12 cellular contexts compared by ENCODE assay signal in genomic region chr6:170243791-170244291, GRCh38. TPM values are rescaled to one million over a fixed set of nuclear protein-coding genes. Genes with fewer than 3 reads are reported as not detected.
DNase-seq lines count a peak whose midpoint lies in the region; ATAC-seq and TF ChIP-seq lines count a peak whose summit lies in the region.
"Had no signal": no experiment of that assay in that cellular context is flagged by ENCODE, and none has a peak within 500 bp of the region (broad histone marks: within the 10 kb centered on the region; RNA-seq: fewer than 3 reads in every experiment).

No MANE protein-coding gene starts in this region.

- no peaks in the 10 kb centered on the region for H3K36me3 Mint-ChIP-seq in GM23338 (ENCODE audit: low read depth)
- H3K36me3 Mint-ChIP-seq: CD4-positive, CD25-positive, alpha-beta regulatory T cell had no signal

- no peak overlapping the region for H3K4me3 Mint-ChIP-seq in GM23338
- H3K4me3 Mint-ChIP-seq: CD4-positive, CD25-positive, alpha-beta regulatory T cell had no signal

- intact Hi-C loops in head of caudate nucleus (cut with DNase I) (loop anchor here (5.0 kb wide), 1 partner anchor 43 kb away; no protein-coding TSS in a partner anchor), posterior vena cava (cut with DNase I) (no loop called here), spleen (cut with DNase I; ENCODE audit: low total_unique reads) (no loop called here)

- peaks cover 27% of the 10 kb centered on the region for H3K4me1 Mint-ChIP-seq in GM23338
- H3K4me1 Mint-ChIP-seq: CD4-positive, CD25-positive, alpha-beta regulatory T cell had no signal

- 47 to 76% (median 69%) methylated on average over 21 of the region's 21 CpGs for WGBS in spleen, 5 donors

- no peaks in the 10 kb centered on the region for H3K36me3 ChIP-seq in GM23338 (ENCODE audit: insufficient read depth)
- no peaks in the 10 kb centered on the region for H3K36me3 ChIP-seq in spleen
- H3K36me3 ChIP-seq: suprapubic skin had no signal

- H3K9me2 ChIP-seq in GM23338 (ENCODE audit: insufficient read depth): no peaks in the 10 kb centered on the region

- peak overlapping the region; percentile 47; the same call in 1 of the 2 replicates for H2AFZ ChIP-seq in GM23338

- H3K27me3 ChIP-seq in GM23338 (ENCODE audit: insufficient read depth) (no peaks in the 10 kb centered on the region), spleen (replicated peaks in 1 of 7) (peaks cover 0 to 18% (median 0%) of the 10 kb centered on the region in 7 donors)

- TF ChIP-seq CTCF in GM23338 (conservative IDR thresholded peaks at IDR 0.05; ENCODE audit: low read depth in 2 of 2) (no peak), spleen (IDR thresholded peaks at IDR 0.05 in 8 of 11, conservative IDR thresholded peaks at IDR 0.05 in 3 of 11) (no peak)

- H3F3A ChIP-seq in GM23338 (replicated peaks; ENCODE audit: low read depth): no peaks in the 10 kb centered on the region

- no peak overlapping the region for H3K27ac Mint-ChIP-seq in GM23338
- H3K27ac Mint-ChIP-seq: CD4-positive, CD25-positive, alpha-beta regulatory T cell had no signal

- H3K27ac ChIP-seq in GM23338 (ENCODE audit: low read depth) (no peak overlapping the region), spleen (peak overlapping the region in 4 of 8 donors; percentile 0 to 50 (median 18))
- H3K27ac ChIP-seq: suprapubic skin had no signal

- peak; percentile 37 for ATAC-seq in GM23338
- ATAC-seq in GM21423 (IDR thresholded peaks at IDR 0.05; ENCODE audit: unreplicated experiment): no peak
- ATAC-seq in HG03521 (IDR thresholded peaks at IDR 0.05; ENCODE audit: unreplicated experiment): no peak

- H3K4me1 ChIP-seq in GM23338 (ENCODE audit: insufficient read depth) (no peaks in the 10 kb centered on the region), spleen (peaks cover 0 to 3% (median 0%) of the 10 kb centered on the region in 6 donors)

- no peaks in the 10 kb centered on the region for H4K20me1 ChIP-seq in GM23338 (replicated peaks; ENCODE audit: insufficient read depth)

- no peaks in the 10 kb centered on the region for H3K79me2 ChIP-seq in GM23338 (replicated peaks; ENCODE audit: insufficient read depth)

- H3K4me3 ChIP-seq in GM23338 (no peak overlapping the region), spleen (no peak overlapping the region)
- H3K4me3 ChIP-seq: suprapubic skin had no signal

- no peaks in the 10 kb centered on the region; the same call in 2 of the 3 replicates for H3K9me3 Mint-ChIP-seq in GM23338

- no peak overlapping the region for H3K4me2 ChIP-seq in GM23338

- no peak for TF ChIP-seq POLR2A in spleen (IDR thresholded peaks at IDR 0.05)

- no peak for DNase-seq in GM23338 (ENCODE audit: low spot score)
- DNase-seq in NCI-H82 (lab: John Stamatoyannopoulos, UW): peak; percentile 99
- peak in 41 of 42 donors; percentile 32 to 84 (median 65) for DNase-seq in head of caudate nucleus
- DNase-seq in posterior vena cava (ENCODE audit: low spot score): peak; percentile 68
- DNase-seq in epidermal melanocyte (ENCODE audit: insufficient read length, low spot score): no peak
- no peak for DNase-seq in spleen
- DNase-seq: CD4-positive, CD25-positive, alpha-beta regulatory T cell; mesenchymal stem cell; stimulated activated CD4-positive, alpha-beta T cell treated with anti-CD3 and anti-CD28 coated beads, Interleukin-1b, Interleukin-23, amount 100 ng/mL, for 48 hours had no signal

- peaks cover 4% of the 10 kb centered on the region for H3K27me3 Mint-ChIP-seq in GM23338 (ENCODE audit: insufficient read depth, low read depth, poor library complexity)

- H3K9me3 ChIP-seq in spleen: no peaks in the 10 kb centered on the region
- H3K9me3 ChIP-seq: suprapubic skin had no signal

TF ChIP-seq in GM23338, 12 proteins besides CTCF, POLR2A, EP300 and RAD21:
- TF ChIP-seq NANOG (IDR thresholded peaks at IDR 0.05; ENCODE audit: borderline replicate concordance) (no peak), EZH2phosphoT487 (IDR thresholded peaks at IDR 0.05; ENCODE audit: unreplicated experiment) (no peak), STAT1 (IDR thresholded peaks at IDR 0.05; ENCODE audit: unreplicated experiment) (no peak), ZNF114 (CRISPR knock-in tag; IDR thresholded peaks at IDR 0.05) (no peak), ZNF331 (CRISPR knock-in tag; IDR thresholded peaks at IDR 0.05; ENCODE audit: low read depth) (no peak), POLR2AphosphoS5 (IDR thresholded peaks at IDR 0.05; ENCODE audit: low read depth) (no peak), JUNB (IDR thresholded peaks at IDR 0.05; ENCODE audit: unreplicated experiment) (no peak), CREB1 (CRISPR knock-in tag; IDR thresholded peaks at IDR 0.05; ENCODE audit: low read depth) (no peak)
- TF ChIP-seq, protein P1, sequence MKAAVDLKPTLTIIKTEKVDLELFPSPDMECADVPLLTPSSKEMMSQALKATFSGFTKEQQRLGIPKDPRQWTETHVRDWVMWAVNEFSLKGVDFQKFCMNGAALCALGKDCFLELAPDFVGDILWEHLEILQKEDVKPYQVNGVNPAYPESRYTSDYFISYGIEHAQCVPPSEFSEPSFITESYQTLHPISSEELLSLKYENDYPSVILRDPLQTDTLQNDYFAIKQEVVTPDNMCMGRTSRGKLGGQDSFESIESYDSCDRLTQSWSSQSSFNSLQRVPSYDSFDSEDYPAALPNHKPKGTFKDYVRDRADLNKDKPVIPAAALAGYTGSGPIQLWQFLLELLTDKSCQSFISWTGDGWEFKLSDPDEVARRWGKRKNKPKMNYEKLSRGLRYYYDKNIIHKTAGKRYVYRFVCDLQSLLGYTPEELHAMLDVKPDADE (IDR thresholded peaks at IDR 0.05): no peak
- TF ChIP-seq, protein P2, sequence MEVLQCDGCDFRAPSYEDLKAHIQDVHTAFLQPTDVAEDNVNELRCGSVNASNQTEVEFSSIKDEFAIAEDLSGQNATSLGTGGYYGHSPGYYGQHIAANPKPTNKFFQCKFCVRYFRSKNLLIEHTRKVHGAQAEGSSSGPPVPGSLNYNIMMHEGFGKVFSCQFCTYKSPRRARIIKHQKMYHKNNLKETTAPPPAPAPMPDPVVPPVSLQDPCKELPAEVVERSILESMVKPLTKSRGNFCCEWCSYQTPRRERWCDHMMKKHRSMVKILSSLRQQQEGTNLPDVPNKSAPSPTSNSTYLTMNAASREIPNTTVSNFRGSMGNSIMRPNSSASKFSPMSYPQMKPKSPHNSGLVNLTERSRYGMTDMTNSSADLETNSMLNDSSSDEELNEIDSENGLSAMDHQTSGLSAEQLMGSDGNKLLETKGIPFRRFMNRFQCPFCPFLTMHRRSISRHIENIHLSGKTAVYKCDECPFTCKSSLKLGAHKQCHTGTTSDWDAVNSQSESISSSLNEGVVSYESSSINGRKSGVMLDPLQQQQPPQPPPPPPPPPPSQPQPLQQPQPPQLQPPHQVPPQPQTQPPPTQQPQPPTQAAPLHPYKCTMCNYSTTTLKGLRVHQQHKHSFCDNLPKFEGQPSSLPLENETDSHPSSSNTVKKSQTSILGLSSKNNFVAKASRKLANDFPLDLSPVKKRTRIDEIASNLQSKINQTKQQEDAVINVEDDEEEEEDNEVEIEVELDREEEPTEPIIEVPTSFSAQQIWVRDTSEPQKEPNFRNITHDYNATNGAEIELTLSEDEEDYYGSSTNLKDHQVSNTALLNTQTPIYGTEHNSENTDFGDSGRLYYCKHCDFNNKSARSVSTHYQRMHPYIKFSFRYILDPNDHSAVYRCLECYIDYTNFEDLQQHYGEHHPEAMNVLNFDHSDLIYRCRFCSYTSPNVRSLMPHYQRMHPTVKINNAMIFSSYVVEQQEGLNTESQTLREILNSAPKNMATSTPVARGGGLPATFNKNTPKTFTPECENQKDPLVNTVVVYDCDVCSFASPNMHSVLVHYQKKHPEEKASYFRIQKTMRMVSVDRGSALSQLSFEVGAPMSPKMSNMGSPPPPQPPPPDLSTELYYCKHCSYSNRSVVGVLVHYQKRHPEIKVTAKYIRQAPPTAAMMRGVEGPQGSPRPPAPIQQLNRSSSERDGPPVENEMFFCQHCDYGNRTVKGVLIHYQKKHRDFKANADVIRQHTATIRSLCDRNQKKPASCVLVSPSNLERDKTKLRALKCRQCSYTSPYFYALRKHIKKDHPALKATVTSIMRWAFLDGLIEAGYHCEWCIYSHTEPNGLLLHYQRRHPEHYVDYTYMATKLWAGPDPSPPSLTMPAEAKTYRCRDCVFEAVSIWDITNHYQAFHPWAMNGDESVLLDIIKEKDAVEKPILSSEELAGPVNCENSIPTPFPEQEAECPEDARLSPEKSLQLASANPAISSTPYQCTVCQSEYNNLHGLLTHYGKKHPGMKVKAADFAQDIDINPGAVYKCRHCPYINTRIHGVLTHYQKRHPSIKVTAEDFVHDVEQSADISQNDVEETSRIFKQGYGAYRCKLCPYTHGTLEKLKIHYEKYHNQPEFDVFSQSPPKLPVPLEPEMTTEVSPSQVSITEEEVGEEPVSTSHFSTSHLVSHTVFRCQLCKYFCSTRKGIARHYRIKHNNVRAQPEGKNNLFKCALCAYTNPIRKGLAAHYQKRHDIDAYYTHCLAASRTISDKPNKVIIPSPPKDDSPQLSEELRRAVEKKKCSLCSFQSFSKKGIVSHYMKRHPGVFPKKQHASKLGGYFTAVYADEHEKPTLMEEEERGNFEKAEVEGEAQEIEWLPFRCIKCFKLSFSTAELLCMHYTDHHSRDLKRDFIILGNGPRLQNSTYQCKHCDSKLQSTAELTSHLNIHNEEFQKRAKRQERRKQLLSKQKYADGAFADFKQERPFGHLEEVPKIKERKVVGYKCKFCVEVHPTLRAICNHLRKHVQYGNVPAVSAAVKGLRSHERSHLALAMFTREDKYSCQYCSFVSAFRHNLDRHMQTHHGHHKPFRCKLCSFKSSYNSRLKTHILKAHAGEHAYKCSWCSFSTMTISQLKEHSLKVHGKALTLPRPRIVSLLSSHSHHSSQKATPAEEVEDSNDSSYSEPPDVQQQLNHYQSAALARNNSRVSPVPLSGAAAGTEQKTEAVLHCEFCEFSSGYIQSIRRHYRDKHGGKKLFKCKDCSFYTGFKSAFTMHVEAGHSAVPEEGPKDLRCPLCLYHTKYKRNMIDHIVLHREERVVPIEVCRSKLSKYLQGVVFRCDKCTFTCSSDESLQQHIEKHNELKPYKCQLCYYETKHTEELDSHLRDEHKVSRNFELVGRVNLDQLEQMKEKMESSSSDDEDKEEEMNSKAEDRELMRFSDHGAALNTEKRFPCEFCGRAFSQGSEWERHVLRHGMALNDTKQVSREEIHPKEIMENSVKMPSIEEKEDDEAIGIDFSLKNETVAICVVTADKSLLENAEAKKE (CRISPR knock-in tag; IDR thresholded peaks at IDR 0.05): no peak

RNA-seq across cellular contexts. Expression of gene DLL1, which starts 47.0 kb away (rescaled TPM):
- 4.6 and 4.8 TPM in 2 replicates for total RNA-seq in GM23338 (2014; rRNA removed; shearing (Covaris generic))
- 2.2 and 2.6 TPM in 2 replicates for polyA plus RNA-seq in GM23338 (2016; fragmentation: Nextera tagmentation; extraction: Ambion mirVana)
- 10 to 100 TPM in 1 of 2 donors, 1 to 10 TPM in 1; 9.6 to 14.1 TPM for total RNA-seq in posterior vena cava
- total RNA-seq in spleen: 100 to 1,000 TPM in 2 of 7 donors, 10 to 100 TPM in 5; 34.7 to 119 (median 79.8) TPM
- polyA plus RNA-seq in spleen: 10 to 100 TPM; 12.6 to 30.3 (median 15.0) TPM

Comparison
In these comparisons a context has a peak if more than half of its experiments do, and no peak if none do; other contexts are left out.
1. DNase-seq: peak in NCI-H82 (single experiment), head of caudate nucleus (41 of 42) and posterior vena cava (single experiment); none in GM23338 (single experiment), epidermal melanocyte (single experiment) and spleen (single experiment).